21 cellular contexts compared by ENCODE assay signal in genomic region chr11:30560345-30561106, GRCh38. TPM values are rescaled to one million over a fixed set of nuclear protein-coding genes. Genes with fewer than 3 reads are reported as not detected.
DNase-seq lines count a peak whose midpoint lies in the region; ATAC-seq and TF ChIP-seq lines count a peak whose summit lies in the region.
"Had no signal": no experiment of that assay in that cellular context is flagged by ENCODE, and none has a peak within 500 bp of the region (broad histone marks: within the 10 kb centered on the region; RNA-seq: fewer than 3 reads in every experiment).

No MANE protein-coding gene starts in this region.

- H3K27ac Mint-ChIP-seq in activated T-cell treated with anti-CD3 and anti-CD28 coated beads, Interleukin-2, amount 50 U/mL, for 72 hours = no peak overlapping the region
- H3K27ac Mint-ChIP-seq: activated naive CD8-positive, alpha-beta T cell treated with anti-CD3 and anti-CD28 coated beads, Interleukin-2, amount 50 U/mL, for 24 hours; activated T-cell treated with anti-CD3 and anti-CD28 coated beads, Interleukin-2, amount 50 U/mL, for 24 hours had no signal

- TF ChIP-seq CTCF in dorsolateral prefrontal cortex (IDR thresholded peaks at IDR 0.05 in 54 of 56, conservative IDR thresholded peaks at IDR 0.05 in 2 of 56; ENCODE audit: low read depth in 1 of 56, partially characterized antibody in 56 of 56) (no peak), thoracic aorta (IDR thresholded peaks at IDR 0.05) (no peak)

- H3K4me3 ChIP-seq in dorsolateral prefrontal cortex = peak overlapping the region in 51 of 59 donors; percentile 1 to 55 (median 31)
- peak overlapping the region; percentile 61 for H3K4me3 ChIP-seq in thoracic aorta
- H3K4me3 ChIP-seq: left lung had no signal

- H3K27me3 ChIP-seq in dorsolateral prefrontal cortex = peaks cover 0 to 4% (median 0%) of the 10 kb centered on the region in 45 donors
- no peaks in the 10 kb centered on the region for H3K27me3 ChIP-seq in thoracic aorta (replicated peaks; ENCODE audit: insufficient read depth)
- H3K27me3 ChIP-seq: BE2C, left lung had no signal

- DNase-seq in NCI-H526 (lab: John Stamatoyannopoulos, UW) = peak; percentile 38 to 40
- DNase-seq in dorsolateral prefrontal cortex = no peak
- DNase-seq in iPS-NIHi11 (ENCODE audit: low spot score) = peak; percentile 32
- DNase-seq in thoracic aorta (ENCODE audit: low spot score) = no peak
- no peak for DNase-seq in retina
- no peak for DNase-seq in T-helper 1 cell
- no peak for DNase-seq in activated T-cell treated with anti-CD3 and anti-CD28 coated beads, Interleukin-2, amount 50 U/mL, for 72 hours
- DNase-seq: activated CD4-positive, alpha-beta T cell treated with anti-CD3 and anti-CD28 coated beads, Interleukin-2, amount 50 U/mL, for 4 hours; activated naive CD8-positive, alpha-beta T cell treated with anti-CD3 and anti-CD28 coated beads, Interleukin-2, amount 50 U/mL, for 24 hours; activated T-cell treated with anti-CD3 and anti-CD28 coated beads, Interleukin-2, amount 50 U/mL, for 24 hours; BE2C; DMS53; erythroblast; head of caudate nucleus; left lung; NCI-H1436 treated with DMSO at 0.1 percent for 48 hours; NCI-H345; OCI-M1; SK-N-SH; stimulated activated CD4-positive, alpha-beta T cell treated with anti-CD3 and anti-CD28 coated beads, Interleukin-1b, Interleukin-23, amount 100 ng/mL, for 48 hours had no signal

- no peaks in the 10 kb centered on the region for H3K36me3 ChIP-seq in thoracic aorta
- H3K36me3 ChIP-seq: BE2C, left lung had no signal

- peaks cover 11 to 33% of the 10 kb centered on the region in 2 donors for H3K4me1 ChIP-seq in thoracic aorta (ENCODE audit: control insufficient read depth in 1 of 2, low read depth in 2 of 2)
- H3K4me1 ChIP-seq: BE2C, left lung had no signal

- H3K4me3 Mint-ChIP-seq in activated T-cell treated with anti-CD3 and anti-CD28 coated beads, Interleukin-2, amount 50 U/mL, for 72 hours = no peak overlapping the region
- H3K4me3 Mint-ChIP-seq: activated naive CD8-positive, alpha-beta T cell treated with anti-CD3 and anti-CD28 coated beads, Interleukin-2, amount 50 U/mL, for 24 hours; activated T-cell treated with anti-CD3 and anti-CD28 coated beads, Interleukin-2, amount 50 U/mL, for 24 hours had no signal

- intact Hi-C loops in dorsolateral prefrontal cortex (cut with DNase I) = no loop called here

- peaks cover under 1 to 1% of the 10 kb centered on the region in 2 donors for H3K9me3 Mint-ChIP-seq in activated T-cell treated with anti-CD3 and anti-CD28 coated beads, Interleukin-2, amount 50 U/mL, for 72 hours
- H3K9me3 Mint-ChIP-seq: activated naive CD8-positive, alpha-beta T cell treated with anti-CD3 and anti-CD28 coated beads, Interleukin-2, amount 50 U/mL, for 24 hours; activated T-cell treated with anti-CD3 and anti-CD28 coated beads, Interleukin-2, amount 50 U/mL, for 24 hours had no signal

- no peaks in the 10 kb centered on the region for H3K4me1 Mint-ChIP-seq in activated T-cell treated with anti-CD3 and anti-CD28 coated beads, Interleukin-2, amount 50 U/mL, for 72 hours (ENCODE audit: low read depth)

- no peaks in the 10 kb centered on the region for H3K27me3 Mint-ChIP-seq in activated T-cell treated with anti-CD3 and anti-CD28 coated beads, Interleukin-2, amount 50 U/mL, for 72 hours (ENCODE audit: low read depth)
- H3K27me3 Mint-ChIP-seq: activated naive CD8-positive, alpha-beta T cell treated with anti-CD3 and anti-CD28 coated beads, Interleukin-2, amount 50 U/mL, for 24 hours; activated T-cell treated with anti-CD3 and anti-CD28 coated beads, Interleukin-2, amount 50 U/mL, for 24 hours had no signal

- no peaks in the 10 kb centered on the region for H3K9me3 ChIP-seq in thoracic aorta
- H3K9me3 ChIP-seq: BE2C, left lung, SK-N-SH had no signal

- no peak for ATAC-seq in thoracic aorta (ENCODE audit: insufficient number of reproducible peaks, low FRiP score, low read depth)
- no peak for ATAC-seq in activated T-cell treated with anti-CD3 and anti-CD28 coated beads, Interleukin-2, amount 50 U/mL, for 72 hours (replicated peaks in 1 of 2)
- ATAC-seq: activated naive CD8-positive, alpha-beta T cell treated with anti-CD3 and anti-CD28 coated beads, Interleukin-2, amount 50 U/mL, for 24 hours; left lung had no signal

- H3K27ac ChIP-seq in dorsolateral prefrontal cortex = peak overlapping the region in 23 of 59 donors; percentile 0 to 66 (median 28)
- peak overlapping the region; percentile 49 to 67 for H3K27ac ChIP-seq in thoracic aorta
- H3K27ac ChIP-seq: left lung had no signal

- no peaks in the 10 kb centered on the region for H3K36me3 Mint-ChIP-seq in activated T-cell treated with anti-CD3 and anti-CD28 coated beads, Interleukin-2, amount 50 U/mL, for 72 hours (ENCODE audit: insufficient read depth in 2 of 2)

RNA-seq across cellular contexts. Expression of gene MPPED2, which starts 25.6 kb away (rescaled TPM):
- total RNA-seq in dorsolateral prefrontal cortex (10 to 100 TPM; 12.5 to 52.0 (median 29.4) TPM), thoracic aorta (10 to 100 TPM; 16.0 to 18.8 TPM)
- total RNA-seq in activated T-cell treated with anti-CD3 and anti-CD28 coated beads, Interleukin-2, amount 50 U/mL, for 72 hours = 1 to 10 TPM in 1 of 2 donors, under 1 TPM in 1; 0.46 to 1.6 TPM
- total RNA-seq: pulmonary artery endothelial cell had no signal

Comparison
In these comparisons a context has a peak if more than half of its experiments do, and no peak if none do; other contexts are left out.
1. DNase-seq: peak in NCI-H526 (2 of 2) and iPS-NIHi11 (single experiment); none in dorsolateral prefrontal cortex (0 of 10), thoracic aorta (single experiment), retina (single experiment), T-helper 1 cell (0 of 5) and activated T-cell treated with anti-CD3 and anti-CD28 coated beads, Interleukin-2, amount 50 U/mL, for 72 hours (0 of 2).
2. RNA of gene MPPED2, which starts 25.6 kb away (total RNA-seq): 12.5 to 52.0 TPM in dorsolateral prefrontal cortex and 16.0 to 18.8 TPM in thoracic aorta; 0.46 to 1.6 TPM in activated T-cell treated with anti-CD3 and anti-CD28 coated beads, Interleukin-2, amount 50 U/mL, for 72 hours; every median in the first group is over 4 times any median in the second.